13 cellular contexts compared by ENCODE assay signal in the genomic region with DNA sequence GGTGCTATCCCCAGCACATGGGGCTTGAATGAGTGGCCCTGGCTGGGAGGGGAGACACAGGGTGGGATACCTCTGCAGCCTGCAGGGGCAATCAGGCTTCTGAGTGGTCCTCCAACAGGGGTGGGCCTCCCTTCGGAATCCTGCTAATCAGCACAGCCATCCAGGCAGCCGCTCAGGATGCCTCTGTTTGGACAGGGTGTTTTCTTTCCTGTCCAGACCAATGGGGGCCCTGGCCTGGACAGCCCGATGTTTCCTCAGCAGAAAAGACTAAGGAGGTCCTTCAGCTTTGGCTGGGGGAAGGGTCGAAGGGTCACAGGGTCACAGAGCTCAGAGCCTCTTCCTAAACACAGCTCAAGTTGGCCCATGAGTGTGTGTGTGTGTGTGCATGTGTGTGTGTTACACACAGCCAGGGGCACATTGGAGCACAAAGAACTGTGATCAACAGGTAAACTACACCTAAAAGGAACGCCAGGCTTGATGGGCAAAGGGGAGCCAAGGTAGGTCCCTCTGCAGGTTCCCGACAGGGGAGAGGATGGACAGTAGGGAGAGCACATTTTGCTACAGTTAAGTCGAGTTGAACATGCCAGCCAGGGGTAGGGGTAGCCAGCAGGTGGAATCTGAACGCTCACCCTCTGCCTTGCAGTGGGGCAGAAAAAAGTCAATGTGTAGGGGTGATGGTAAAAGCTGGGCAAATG. TPM values are rescaled to one million over a fixed set of nuclear protein-coding genes. Genes with fewer than 3 reads are reported as not detected.
DNase-seq lines count a peak whose midpoint lies in the region; ATAC-seq and TF ChIP-seq lines count a peak whose summit lies in the region.
"Had no signal": no experiment of that assay in that cellular context is flagged by ENCODE, and none has a peak within 500 bp of the region (broad histone marks: within the 10 kb centered on the region; RNA-seq: fewer than 3 reads in every experiment).

No MANE protein-coding gene starts in this region.

- H3K27me3 Mint-ChIP-seq in activated T-cell treated with anti-CD3 and anti-CD28 coated beads, Interleukin-2, amount 50 U/mL, for 24 hours, result no peaks in the 10 kb centered on the region
- H3K27me3 Mint-ChIP-seq in T-helper 17 cell, result no peaks in the 10 kb centered on the region

- ATAC-seq in T-helper 17 cell (no peak), HG03521 (IDR thresholded peaks at IDR 0.05; ENCODE audit: unreplicated experiment) (no peak)
- no peak for ATAC-seq in activated naive CD4-positive, alpha-beta T cell treated with anti-CD3 and anti-CD28 coated beads, Interleukin-2, amount 50 U/mL, for 72 hours

- intact Hi-C loops in left ventricle myocardium inferior (cut with micrococcal nuclease), result no loop called here

- H3K36me3 ChIP-seq in left ventricle myocardium inferior, result peaks cover 25% of the 10 kb centered on the region
- H3K36me3 ChIP-seq: Peyer's patch had no signal

- peak overlapping the region; percentile 39 for H3K27ac Mint-ChIP-seq in activated T-cell treated with anti-CD3 and anti-CD28 coated beads, Interleukin-2, amount 50 U/mL, for 24 hours
- H3K27ac Mint-ChIP-seq in T-helper 17 cell, result peak overlapping the region; percentile 100
- H3K27ac Mint-ChIP-seq in activated naive CD4-positive, alpha-beta T cell treated with anti-CD3 and anti-CD28 coated beads, Interleukin-2, amount 50 U/mL, for 72 hours, result no peak overlapping the region
- H3K27ac Mint-ChIP-seq: mesothelial cell of epicardium had no signal

- peak; percentile 39 for DNase-seq in activated T-cell treated with anti-CD3 and anti-CD28 coated beads, Interleukin-2, amount 50 U/mL, for 24 hours
- no peak for DNase-seq in activated T-cell treated with anti-CD3 and anti-CD28 coated beads for 4 hours
- DNase-seq in T-helper 17 cell, result no peak
- no peak for DNase-seq in left ventricle myocardium inferior
- DNase-seq in activated naive CD4-positive, alpha-beta T cell treated with anti-CD3 and anti-CD28 coated beads, Interleukin-2, amount 50 U/mL, for 72 hours (ENCODE audit: low spot score in 2 of 2), result no peak
- DNase-seq in C1 segment of cervical spinal cord (lab: John Stamatoyannopoulos, UW), result no peak
- DNase-seq: NCI-H446 treated with DMSO at 0.1 percent for 48 hours had no signal

- H3K4me3 ChIP-seq in left ventricle myocardium inferior, result peak overlapping the region; percentile 42
- H3K4me3 ChIP-seq: body of pancreas, testis had no signal

- no peak for TF ChIP-seq CTCF in left ventricle myocardium inferior (IDR thresholded peaks at IDR 0.05; ENCODE audit: borderline replicate concordance)

- H3K27ac ChIP-seq in left ventricle myocardium inferior (replicated peaks), result peak overlapping the region; percentile 91
- H3K27ac ChIP-seq in temporal lobe (ENCODE audit: low read depth, low read length), result peak overlapping the region; percentile 29
- H3K27ac ChIP-seq: body of pancreas, testis had no signal

- H3K27me3 ChIP-seq in left ventricle myocardium inferior (ENCODE audit: low read depth), result peaks cover 10% of the 10 kb centered on the region
- H3K27me3 ChIP-seq: testis had no signal

- H3K4me1 Mint-ChIP-seq in activated T-cell treated with anti-CD3 and anti-CD28 coated beads, Interleukin-2, amount 50 U/mL, for 24 hours (ENCODE audit: low read depth), result peaks cover 37% of the 10 kb centered on the region
- H3K4me1 Mint-ChIP-seq in T-helper 17 cell, result peaks cover 31% of the 10 kb centered on the region

- peaks cover 73% of the 10 kb centered on the region for H3K4me1 ChIP-seq in left ventricle myocardium inferior

- H3K9me3 ChIP-seq in T-helper 17 cell (ENCODE audit: control insufficient read depth, low read length, poor library complexity, severe bottlenecking), result no peaks in the 10 kb centered on the region
- no peaks in the 10 kb centered on the region for H3K9me3 ChIP-seq in left ventricle myocardium inferior (replicated peaks)
- H3K9me3 ChIP-seq: body of pancreas, Peyer's patch, testis had no signal

- no peaks in the 10 kb centered on the region for H3K9me3 Mint-ChIP-seq in activated T-cell treated with anti-CD3 and anti-CD28 coated beads, Interleukin-2, amount 50 U/mL, for 24 hours
- no peaks in the 10 kb centered on the region for H3K9me3 Mint-ChIP-seq in activated naive CD4-positive, alpha-beta T cell treated with anti-CD3 and anti-CD28 coated beads, Interleukin-2, amount 50 U/mL, for 72 hours
- H3K9me3 Mint-ChIP-seq: mesothelial cell of epicardium had no signal

- H3K4me3 Mint-ChIP-seq in activated T-cell treated with anti-CD3 and anti-CD28 coated beads, Interleukin-2, amount 50 U/mL, for 24 hours, result no peak overlapping the region
- H3K4me3 Mint-ChIP-seq in T-helper 17 cell, result peak overlapping the region; percentile 85

- peaks cover 18% of the 10 kb centered on the region for H3K36me3 Mint-ChIP-seq in activated T-cell treated with anti-CD3 and anti-CD28 coated beads, Interleukin-2, amount 50 U/mL, for 24 hours (ENCODE audit: low read depth)
- peaks cover 7% of the 10 kb centered on the region for H3K36me3 Mint-ChIP-seq in T-helper 17 cell (ENCODE audit: low read depth)
- no peaks in the 10 kb centered on the region for H3K36me3 Mint-ChIP-seq in activated naive CD4-positive, alpha-beta T cell treated with anti-CD3 and anti-CD28 coated beads, Interleukin-2, amount 50 U/mL, for 72 hours
- H3K36me3 Mint-ChIP-seq: mesothelial cell of epicardium had no signal

RNA-seq across cellular contexts. Expression of gene HAPLN3, which starts 1.1 kb away (rescaled TPM):
- total RNA-seq in T-helper 17 cell (100 to 1,000 TPM; 103 to 105 TPM), left ventricle myocardium inferior (3.2 TPM), temporal lobe (4.7 TPM)
- total RNA-seq in activated naive CD4-positive, alpha-beta T cell treated with anti-CD3 and anti-CD28 coated beads, Interleukin-2, amount 50 U/mL, for 72 hours, result 10 to 100 TPM; 25.6 to 80.8 TPM

RNA-seq across cellular contexts. Expression of gene MFGE8, which starts 16.7 kb away (rescaled TPM):
- total RNA-seq in T-helper 17 cell (10 to 100 TPM; 69.1 to 77.8 TPM), left ventricle myocardium inferior (421 TPM), temporal lobe (27.5 TPM)
- 10 to 100 TPM; 27.6 to 91.9 TPM for total RNA-seq in activated naive CD4-positive, alpha-beta T cell treated with anti-CD3 and anti-CD28 coated beads, Interleukin-2, amount 50 U/mL, for 72 hours

Comparison
In these comparisons a context has a peak if more than half of its experiments do, and no peak if none do; other contexts are left out.
1. H3K27ac Mint-ChIP-seq: peak in activated T-cell treated with anti-CD3 and anti-CD28 coated beads, Interleukin-2, amount 50 U/mL, for 24 hours (single experiment) and T-helper 17 cell (single experiment); none in activated naive CD4-positive, alpha-beta T cell treated with anti-CD3 and anti-CD28 coated beads, Interleukin-2, amount 50 U/mL, for 72 hours (0 of 2).